Comparison of ENCODE assay signal across 21 cellular contexts in the genomic region with DNA sequence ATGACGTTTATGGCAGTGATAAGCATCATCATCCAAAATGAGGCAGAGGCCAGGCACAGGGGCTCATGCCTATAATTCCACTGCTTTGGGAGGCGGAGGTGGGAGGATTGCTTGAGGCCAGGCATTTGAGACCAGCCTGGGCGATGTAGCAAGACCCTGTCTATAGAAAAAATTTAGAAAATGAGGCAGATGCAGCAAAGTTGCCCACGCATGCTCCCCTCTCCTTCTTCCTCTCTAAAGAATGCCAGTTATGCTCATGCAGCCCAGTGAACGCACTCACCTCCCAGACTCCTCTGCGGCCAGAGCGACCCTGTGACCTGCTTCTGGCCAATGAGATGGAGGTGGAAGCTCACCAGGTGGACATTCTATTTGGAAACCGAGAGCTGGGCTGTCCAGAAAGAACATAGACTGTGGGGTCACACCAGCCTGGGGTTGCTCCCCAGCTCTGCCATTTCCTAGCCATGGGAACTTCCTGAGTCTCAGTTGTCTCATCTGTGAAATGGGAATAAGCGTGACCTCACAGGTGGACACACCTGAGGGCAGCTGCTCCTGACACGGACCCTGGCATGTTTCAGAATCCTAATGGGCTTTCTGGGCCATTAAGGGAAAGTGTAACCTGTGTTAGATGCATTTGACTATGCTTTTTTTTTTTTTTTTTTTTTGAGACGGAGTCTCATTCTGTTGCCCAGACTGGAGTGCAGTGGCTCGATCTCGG.
"Had no signal": no experiment of that assay in that cellular context is flagged by ENCODE, and none has a peak within 500 bp of the region (broad histone marks: within the 10 kb centered on the region; RNA-seq: fewer than 3 reads in every experiment).

No MANE protein-coding gene starts in this region.

- H3K27ac ChIP-seq: dorsolateral prefrontal cortex, gastrocnemius medialis, neutrophil, parathyroid adenoma, spleen, testis, tibial artery, upper lobe of left lung had no signal

- H3K36me3 ChIP-seq: gastrocnemius medialis, upper lobe of left lung had no signal

- H3K4me3 ChIP-seq: dorsolateral prefrontal cortex, gastrocnemius medialis, lung, mucosa of descending colon, skin epidermis, spleen, testis, tibial artery, upper lobe of left lung had no signal

- H3K79me2 ChIP-seq: parathyroid adenoma had no signal

- H3K9me3 ChIP-seq: gastrocnemius medialis, mucosa of descending colon, neutrophil, spleen, testis, tibial artery, upper lobe of left lung had no signal

- FAIRE-seq: keratinocyte, urothelium cell line had no signal

- H3K27me3 ChIP-seq: dorsolateral prefrontal cortex, gastrocnemius medialis, neutrophil, spleen, testis, tibial artery, upper lobe of left lung had no signal

- H3K9ac ChIP-seq: parathyroid adenoma had no signal

- DNase-seq: cerebellar nuclear complex; dorsolateral prefrontal cortex; effector CD4-positive, alpha-beta T cell; gastrocnemius medialis; head of caudate nucleus; left ventricle myocardium superior; mucosa of descending colon; naive B cell; spleen; stimulated activated CD4-positive, alpha-beta T cell treated with anti-CD3 and anti-CD28 coated beads, Interleukin-4, amount 100 ng/mL, for 4 hours; stimulated activated naive B cell treated with anti-CD40 and anti-IgM and Interleukin-4, amounts not matched to agents 10 μg/mL and 1 μg/mL and 100 μg/mL, for 72 hours; testis; tibial artery had no signal

- ATAC-seq: gastrocnemius medialis; left ventricle myocardium superior; mucosa of descending colon; natural killer cell treated with Interleukin-12 subunit alpha and Interleukin-12 subunit beta and Interleukin-15 and Interleukin-18, amount 100 ng/mL, for 72 hours; stimulated activated naive B cell treated with anti-CD40 and anti-IgM and Interleukin-4, amounts not matched to agents 10 μg/mL and 1 μg/mL and 100 μg/mL, for 72 hours had no signal

- H2AFZ ChIP-seq: parathyroid adenoma had no signal

- H3K4me1 ChIP-seq: gastrocnemius medialis, parathyroid adenoma, testis, tibial artery had no signal
